Comparison of ENCODE assay signal across 8 cellular contexts in genomic region chr22:32926600-32926999, GRCh38.
DNase-seq lines count a peak whose midpoint lies in the region; ATAC-seq, FAIRE-seq and TF ChIP-seq lines count a peak whose summit lies in the region.

No MANE protein-coding gene starts in this region.

- H3K4me1 ChIP-seq in adipocyte (ENCODE audit: control insufficient read depth, insufficient read depth, low read length): no peaks in the 10 kb centered on the region
- H3K4me1 ChIP-seq in pancreas: no peaks in the 10 kb centered on the region

- H3K36me3 Mint-ChIP-seq in CD14-positive monocyte: no peaks in the 10 kb centered on the region

- H3K4me1 Mint-ChIP-seq in CD14-positive monocyte: no peaks in the 10 kb centered on the region

- 16 to 17% methylated on average over 1 of the region's 1 CpG for WGBS in pancreas, 2 donors

- H3K27me3 ChIP-seq in adipocyte (replicated peaks; ENCODE audit: control insufficient read depth, insufficient read depth, low read length): peaks cover 51% of the 10 kb centered on the region
- H3K27me3 ChIP-seq in pancreas: no peaks in the 10 kb centered on the region

- no peak overlapping the region for H3K9ac ChIP-seq in adipocyte (ENCODE audit: low read length)

- H3K27me3 Mint-ChIP-seq in CD14-positive monocyte (ENCODE audit: low read depth in 3 of 3): peaks cover 3 to 12% (median 5%) of the 10 kb centered on the region in 3 donors

- intact Hi-C loops in CD14-positive monocyte (cut with micrococcal nuclease): no loop called here
- intact Hi-C loops in pancreas (cut with DNase I): no loop called here

- FAIRE-seq in pancreas (lab: Jason Lieb, UNC): no peak

- no peak for ATAC-seq in pancreas

- peaks cover 0 to 9% (median 0%) of the 10 kb centered on the region in 7 donors for H3K9me3 Mint-ChIP-seq in CD14-positive monocyte

- DNase-seq in CD14-positive monocyte (ENCODE audit: low spot score): no peak
- peak; percentile 39 for DNase-seq in HT-29 (ENCODE audit: low spot score)
- DNase-seq in adipocyte (ENCODE audit: low read depth): peak; percentile 67
- DNase-seq in kidney tubule cell (ENCODE audit: low spot score): peak; percentile 56
- no peak for DNase-seq in pancreas
- DNase-seq in substantia nigra (lab: John Stamatoyannopoulos, UW): no peak
- DNase-seq in epidermal melanocyte (ENCODE audit: insufficient read length, low spot score): no peak
- no peak for DNase-seq in activated CD8-positive, alpha-beta memory T cell treated with anti-CD3 and anti-CD28 coated beads, Interleukin-2, amount 50 U/mL, for 4 hours

- H3K9me3 ChIP-seq in adipocyte (ENCODE audit: control insufficient read depth, low read length) (peaks cover 6% of the 10 kb centered on the region), pancreas (no peaks in the 10 kb centered on the region)

- no peaks in the 10 kb centered on the region for H3K36me3 ChIP-seq in adipocyte (ENCODE audit: control insufficient read depth, insufficient read depth, low read length, severe bottlenecking)
- H3K36me3 ChIP-seq in pancreas: no peaks in the 10 kb centered on the region

- H3K4me3 Mint-ChIP-seq in CD14-positive monocyte: no peak overlapping the region

- H3K4me3 ChIP-seq in adipocyte (ENCODE audit: low read length) (no peak overlapping the region), pancreas (no peak overlapping the region)

- peak; percentile 37 for TF ChIP-seq CTCF in CD14-positive monocyte (IDR thresholded peaks at IDR 0.05)
- TF ChIP-seq CTCF in pancreas (IDR thresholded peaks at IDR 0.05): peak in 2 of 4 donors; percentile 14 to 17

- H3K27ac ChIP-seq in pancreas: no peak overlapping the region
- H3K27ac ChIP-seq in substantia nigra (ENCODE audit: low read depth, low read length, poor library complexity, severe bottlenecking): no peak overlapping the region

- no peak overlapping the region for H3K27ac Mint-ChIP-seq in CD14-positive monocyte

Comparison
In these comparisons a context has a peak if more than half of its experiments do, and no peak if none do; other contexts are left out.
1. DNase-seq: peak in HT-29 (single experiment), adipocyte (single experiment) and kidney tubule cell (single experiment); none in CD14-positive monocyte (single experiment), pancreas (0 of 6), substantia nigra (0 of 49), epidermal melanocyte (single experiment) and activated CD8-positive, alpha-beta memory T cell treated with anti-CD3 and anti-CD28 coated beads, Interleukin-2, amount 50 U/mL, for 4 hours (single experiment).